ENCODE assay signal across 8 cellular contexts in genomic region chr12:122072031-122072970, GRCh38. TPM values are rescaled to one million over a fixed set of nuclear protein-coding genes. Genes with fewer than 3 reads are reported as not detected.
A peak's percentile ranks its signal among the peaks of the same experiment; 100 is the strongest.
DNase-seq lines count a peak whose midpoint lies in the region; ATAC-seq and TF ChIP-seq lines count a peak whose summit lies in the region.

No MANE protein-coding gene starts in this region.

- H3K4me1 ChIP-seq in adrenal gland (replicated peaks in 1 of 2) (peaks cover 17 to 26% of the 10 kb centered on the region in 2 donors), hepatocyte (ENCODE audit: insufficient read depth) (peaks cover 7% of the 10 kb centered on the region), thoracic aorta (ENCODE audit: control insufficient read depth in 1 of 2, low read depth in 2 of 2) (peaks cover 12 to 34% of the 10 kb centered on the region in 2 donors)

- H3K27me3 ChIP-seq in adrenal gland (no peaks in the 10 kb centered on the region), hepatocyte (no peaks in the 10 kb centered on the region), thoracic aorta (replicated peaks; ENCODE audit: insufficient read depth) (no peaks in the 10 kb centered on the region)

- H3K27ac ChIP-seq in adrenal gland (peak overlapping the region in 4 of 5 donors; percentile 45 to 79 (median 64)), hepatocyte (peak overlapping the region; percentile 75), thoracic aorta (peak overlapping the region; percentile 82 to 83)

- H3K36me3 ChIP-seq in adrenal gland (replicated peaks in 1 of 2) (no peaks in the 10 kb centered on the region), hepatocyte (replicated peaks; ENCODE audit: insufficient read depth, low read depth) (no peaks in the 10 kb centered on the region), thoracic aorta (no peaks in the 10 kb centered on the region)

- peak in 1 of 6 experiments; percentile 21 for TF ChIP-seq CTCF in adrenal gland (IDR thresholded peaks at IDR 0.05)
- TF ChIP-seq CTCF in hepatocyte (IDR thresholded peaks at IDR 0.05; ENCODE audit: poor library complexity): no peak
- TF ChIP-seq CTCF in thoracic aorta (IDR thresholded peaks at IDR 0.05): no peak

- no peaks in the 10 kb centered on the region for H3K9me2 ChIP-seq in hepatocyte (replicated peaks; ENCODE audit: insufficient read depth)

- no peaks in the 10 kb centered on the region for H3K9me3 ChIP-seq in adrenal gland (replicated peaks in 1 of 3)
- no peaks in the 10 kb centered on the region for H3K9me3 ChIP-seq in hepatocyte (ENCODE audit: low read depth)
- H3K9me3 ChIP-seq in thoracic aorta: no peaks in the 10 kb centered on the region

- no peak overlapping the region for H2AFZ ChIP-seq in hepatocyte

- TF ChIP-seq POLR2A in adrenal gland (IDR thresholded peaks at IDR 0.05): peak in 1 of 2 donors; percentile 32

- peak; percentile 59 for DNase-seq in HK-2 (ENCODE audit: unreplicated experiment)
- DNase-seq in adrenal gland: peak; percentile 76 to 89 (median 81)
- DNase-seq in hepatocyte (ENCODE audit: low spot score): peak; percentile 69
- peak; percentile 72 for DNase-seq in thoracic aorta (ENCODE audit: low spot score)
- no peak for DNase-seq in medulla oblongata (ENCODE audit: extremely low spot score)
- no peak for DNase-seq in NCI-H524 (lab: John Stamatoyannopoulos, UW)

- intact Hi-C loops in adrenal gland (cut with DNase I): no loop called here

- ATAC-seq in thoracic aorta (ENCODE audit: insufficient number of reproducible peaks, low FRiP score, low read depth): peak; percentile 41
- ATAC-seq in HG02973 (IDR thresholded peaks at IDR 0.05; ENCODE audit: unreplicated experiment): no peak
- no peak for ATAC-seq in HG03045 (IDR thresholded peaks at IDR 0.05; ENCODE audit: unreplicated experiment)

- H3K4me2 ChIP-seq in hepatocyte: peak overlapping the region; percentile 41

- no peaks in the 10 kb centered on the region for H3K79me2 ChIP-seq in hepatocyte

- WGBS in adrenal gland, 4 donors: 46 to 62% (median 48%) methylated on average over 4 to 11 of the region's 11 CpGs
- WGBS in hepatocyte (ENCODE audit: low lambda C conversion rate, missing lambda C conversion rate): 53% methylated on average over 11 of the region's 11 CpGs

- H4K20me1 ChIP-seq in hepatocyte (ENCODE audit: insufficient read depth, poor library complexity, severe bottlenecking): no peaks in the 10 kb centered on the region

- no peak overlapping the region for H3K4me3 ChIP-seq in adrenal gland
- H3K4me3 ChIP-seq in hepatocyte: no peak overlapping the region
- peak overlapping the region; percentile 11 for H3K4me3 ChIP-seq in thoracic aorta

RNA-seq across cellular contexts. Expression of gene MLXIP, which starts 6.3 kb away (rescaled TPM):
- total RNA-seq in adrenal gland (10 to 100 TPM; 29.5 to 79.1 (median 42.3) TPM), hepatocyte (5.6 and 11.5 TPM in 2 replicates), thoracic aorta (10 to 100 TPM; 35.5 to 50.3 TPM)
- polyA plus RNA-seq in adrenal gland (10 to 100 TPM; 29.1 to 98.1 (median 29.3) TPM), hepatocyte (33.1 and 39.4 TPM in 2 replicates)

RNA-seq across cellular contexts. Expression of gene BCL7A, which starts 50.6 kb away (rescaled TPM):
- total RNA-seq in adrenal gland: 10 to 100 TPM in 1 of 8 donors, 1 to 10 TPM in 7; 3.9 to 11.5 (median 5.1) TPM
- 1 to 10 TPM; 1.6 to 4.6 (median 2.3) TPM for polyA plus RNA-seq in adrenal gland
- total RNA-seq in hepatocyte: 9.6 and 14.2 TPM in 2 replicates
- polyA plus RNA-seq in hepatocyte: 11.8 and 14.9 TPM in 2 replicates
- 10 to 100 TPM in 1 of 2 donors, 1 to 10 TPM in 1; 9.6 to 12.9 TPM for total RNA-seq in thoracic aorta

Comparison
In these comparisons a context has a peak if more than half of its experiments do, and no peak if none do; other contexts are left out.
1. DNase-seq: peak in HK-2 (single experiment), adrenal gland (7 of 7), hepatocyte (single experiment) and thoracic aorta (single experiment); none in medulla oblongata (single experiment) and NCI-H524 (0 of 2).
2. Peak in every context shown above with its lines, with median percentiles within 50 percentile points of each other: H3K27ac ChIP-seq.